Comparison of ENCODE assay signal across 20 cellular contexts in the genomic region with DNA sequence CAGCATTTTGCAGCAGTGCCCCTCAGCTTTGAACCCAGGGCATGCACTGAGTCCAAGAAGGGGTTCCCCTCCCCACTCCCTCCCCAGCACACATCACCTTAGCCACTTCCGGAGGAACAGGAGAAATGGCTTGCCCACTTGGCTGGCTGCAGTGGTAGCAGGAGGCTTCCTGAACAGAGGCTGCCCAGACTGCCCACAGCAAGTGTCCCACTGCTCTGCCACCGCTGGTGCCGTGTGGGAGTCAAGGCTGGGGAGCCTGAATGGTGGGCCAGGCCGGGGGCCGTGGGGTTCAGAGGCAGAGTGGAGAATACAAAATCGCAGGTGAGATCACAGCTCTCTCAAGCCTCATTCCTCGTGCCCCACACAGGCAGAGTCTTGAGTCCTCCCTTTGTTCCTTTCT.
A peak's percentile ranks its signal among the peaks of the same experiment; 100 is the strongest.
DNase-seq lines count a peak whose midpoint lies in the region; ATAC-seq and TF ChIP-seq lines count a peak whose summit lies in the region.
"Had no signal": no experiment of that assay in that cellular context is flagged by ENCODE, and none has a peak within 500 bp of the region (broad histone marks: within the 10 kb centered on the region; RNA-seq: fewer than 3 reads in every experiment).

No MANE protein-coding gene starts in this region.

- H3K4me1 Mint-ChIP-seq in T-helper 2 cell treated with Interferon-gamma antibody and Interleukin-4, amounts not matched to agents 5 μg/mL and 100 μg/mL, for 36 hours (ENCODE audit: low read depth) = peaks cover 83% of the 10 kb centered on the region
- H3K4me1 Mint-ChIP-seq in activated naive CD8-positive, alpha-beta T cell treated with anti-CD3 and anti-CD28 coated beads, Interleukin-2, amount 50 U/mL, for 24 hours = peaks cover 98% of the 10 kb centered on the region
- H3K4me1 Mint-ChIP-seq in stimulated activated memory B cell treated with anti-CD40 and anti-IgM and Interleukin-4, amounts not matched to agents 10 μg/mL and 1 μg/mL and 100 μg/mL, for 72 hours = no peaks in the 10 kb centered on the region

- no peaks in the 10 kb centered on the region for H3K4me1 ChIP-seq in tibial artery
- H3K4me1 ChIP-seq: BLaER1 treated with 17β-estradiol and CSF1 and Interleukin-3, amounts not matched to agents 10 nM and 100 nM; gastrocnemius medialis had no signal

- peak; percentile 18 for ATAC-seq in activated naive CD8-positive, alpha-beta T cell treated with anti-CD3 and anti-CD28 coated beads, Interleukin-2, amount 50 U/mL, for 24 hours
- ATAC-seq in stimulated activated memory B cell treated with anti-CD40 and anti-IgM and Interleukin-4, amounts not matched to agents 10 μg/mL and 1 μg/mL and 100 μg/mL, for 72 hours = no peak
- no peak for ATAC-seq in GM19324 (IDR thresholded peaks at IDR 0.05; ENCODE audit: low FRiP score, unreplicated experiment)
- ATAC-seq: gastrocnemius medialis, HepG2, left cardiac atrium had no signal

- H3K27me3 Mint-ChIP-seq in T-helper 2 cell treated with Interferon-gamma antibody and Interleukin-4, amounts not matched to agents 5 μg/mL and 100 μg/mL, for 36 hours (ENCODE audit: low read depth) = no peaks in the 10 kb centered on the region
- H3K27me3 Mint-ChIP-seq in activated naive CD8-positive, alpha-beta T cell treated with anti-CD3 and anti-CD28 coated beads, Interleukin-2, amount 50 U/mL, for 24 hours = no peaks in the 10 kb centered on the region
- peaks cover 54% of the 10 kb centered on the region for H3K27me3 Mint-ChIP-seq in stimulated activated memory B cell treated with anti-CD40 and anti-IgM and Interleukin-4, amounts not matched to agents 10 μg/mL and 1 μg/mL and 100 μg/mL, for 72 hours

- H3K27ac Mint-ChIP-seq in T-helper 2 cell treated with Interferon-gamma antibody and Interleukin-4, amounts not matched to agents 5 μg/mL and 100 μg/mL, for 36 hours = peak overlapping the region; percentile 82
- H3K27ac Mint-ChIP-seq in activated naive CD8-positive, alpha-beta T cell treated with anti-CD3 and anti-CD28 coated beads, Interleukin-2, amount 50 U/mL, for 24 hours = peak overlapping the region; percentile 94
- peak overlapping the region; percentile 34 for H3K27ac Mint-ChIP-seq in stimulated activated memory B cell treated with anti-CD40 and anti-IgM and Interleukin-4, amounts not matched to agents 10 μg/mL and 1 μg/mL and 100 μg/mL, for 72 hours

- H3K4me3 ChIP-seq in tibial artery = no peak overlapping the region
- H3K4me3 ChIP-seq: BLaER1 treated with 17β-estradiol and CSF1 and Interleukin-3, amounts not matched to agents 10 nM and 100 nM; gastrocnemius medialis; Peyer's patch; SK-N-MC had no signal

- TF ChIP-seq CTCF in tibial artery (IDR thresholded peaks at IDR 0.05) = no peak

- peaks cover 62% of the 10 kb centered on the region for H3K36me3 Mint-ChIP-seq in T-helper 2 cell treated with Interferon-gamma antibody and Interleukin-4, amounts not matched to agents 5 μg/mL and 100 μg/mL, for 36 hours (ENCODE audit: low read depth)
- peaks cover 60% of the 10 kb centered on the region for H3K36me3 Mint-ChIP-seq in activated naive CD8-positive, alpha-beta T cell treated with anti-CD3 and anti-CD28 coated beads, Interleukin-2, amount 50 U/mL, for 24 hours (ENCODE audit: low read depth)
- no peaks in the 10 kb centered on the region for H3K36me3 Mint-ChIP-seq in stimulated activated memory B cell treated with anti-CD40 and anti-IgM and Interleukin-4, amounts not matched to agents 10 μg/mL and 1 μg/mL and 100 μg/mL, for 72 hours

- intact Hi-C loops in tibial artery (cut with DNase I; ENCODE audit: low total_unique reads) = no loop called here

- H3K36me3 ChIP-seq in tibial artery = no peaks in the 10 kb centered on the region
- H3K36me3 ChIP-seq: BLaER1 treated with 17β-estradiol and CSF1 and Interleukin-3, amounts not matched to agents 10 nM and 100 nM; gastrocnemius medialis; Peyer's patch had no signal

- H3K27ac ChIP-seq in tibial artery = no peak overlapping the region
- H3K27ac ChIP-seq: BLaER1 treated with 17β-estradiol and CSF1 and Interleukin-3, amounts not matched to agents 10 nM and 100 nM; gastrocnemius medialis; SK-N-MC had no signal

- H3K4me3 Mint-ChIP-seq in T-helper 2 cell treated with Interferon-gamma antibody and Interleukin-4, amounts not matched to agents 5 μg/mL and 100 μg/mL, for 36 hours = peak overlapping the region; percentile 77
- H3K4me3 Mint-ChIP-seq in activated naive CD8-positive, alpha-beta T cell treated with anti-CD3 and anti-CD28 coated beads, Interleukin-2, amount 50 U/mL, for 24 hours = peak overlapping the region; percentile 41
- H3K4me3 Mint-ChIP-seq in stimulated activated memory B cell treated with anti-CD40 and anti-IgM and Interleukin-4, amounts not matched to agents 10 μg/mL and 1 μg/mL and 100 μg/mL, for 72 hours = no peak overlapping the region
- H3K4me3 Mint-ChIP-seq: neural crest cell had no signal

- DNase-seq in activated CD8-positive, alpha-beta memory T cell treated with anti-CD3 and anti-CD28 coated beads for 24 hours = peak; percentile 62
- DNase-seq in activated CD8-positive, alpha-beta memory T cell treated with anti-CD3 and anti-CD28 coated beads, Interleukin-2, amount 50 U/mL, for 4 hours = no peak
- no peak for DNase-seq in T-helper 2 cell treated with Interferon-gamma antibody and Interleukin-4, amounts not matched to agents 5 μg/mL and 100 μg/mL, for 36 hours (ENCODE audit: low spot score)
- no peak for DNase-seq in activated naive CD8-positive, alpha-beta T cell treated with anti-CD3 and anti-CD28 coated beads, Interleukin-2, amount 50 U/mL, for 24 hours
- DNase-seq in tibial artery (no peak), D341Med (ENCODE audit: low spot score) (no peak)
- DNase-seq: dermis blood vessel endothelial cell, DMS53, gastrocnemius medialis, GOT3, left cardiac atrium, NCI-H146, trophoblast cell had no signal

- no peaks in the 10 kb centered on the region for H3K9me3 Mint-ChIP-seq in T-helper 2 cell treated with Interferon-gamma antibody and Interleukin-4, amounts not matched to agents 5 μg/mL and 100 μg/mL, for 36 hours
- H3K9me3 Mint-ChIP-seq in activated naive CD8-positive, alpha-beta T cell treated with anti-CD3 and anti-CD28 coated beads, Interleukin-2, amount 50 U/mL, for 24 hours = no peaks in the 10 kb centered on the region
- no peaks in the 10 kb centered on the region for H3K9me3 Mint-ChIP-seq in stimulated activated memory B cell treated with anti-CD40 and anti-IgM and Interleukin-4, amounts not matched to agents 10 μg/mL and 1 μg/mL and 100 μg/mL, for 72 hours
- H3K9me3 Mint-ChIP-seq: neural crest cell had no signal

- no peaks in the 10 kb centered on the region for H3K9me3 ChIP-seq in tibial artery
- H3K9me3 ChIP-seq: BLaER1 treated with 17β-estradiol and CSF1 and Interleukin-3, amounts not matched to agents 10 nM and 100 nM; gastrocnemius medialis; Peyer's patch had no signal

- H3K27me3 ChIP-seq in tibial artery = no peaks in the 10 kb centered on the region
- H3K27me3 ChIP-seq: BLaER1 treated with 17β-estradiol and CSF1 and Interleukin-3, amounts not matched to agents 10 nM and 100 nM; gastrocnemius medialis; Peyer's patch had no signal

Comparison
In these comparisons a context has a peak if more than half of its experiments do, and no peak if none do; other contexts are left out.
1. H3K27ac Mint-ChIP-seq: peak in every context shown above with its lines; median percentile 94 in activated naive CD8-positive, alpha-beta T cell treated with anti-CD3 and anti-CD28 coated beads, Interleukin-2, amount 50 U/mL, for 24 hours; 82 in T-helper 2 cell treated with Interferon-gamma antibody and Interleukin-4, amounts not matched to agents 5 μg/mL and 100 μg/mL, for 36 hours; 34 in stimulated activated memory B cell treated with anti-CD40 and anti-IgM and Interleukin-4, amounts not matched to agents 10 μg/mL and 1 μg/mL and 100 μg/mL, for 72 hours.